ENCODE assay signal across 14 cellular contexts in genomic region chr1:214362188-214362882, GRCh38.
DNase-seq lines count a peak whose midpoint lies in the region; ATAC-seq and TF ChIP-seq lines count a peak whose summit lies in the region.
"Had no signal": no experiment of that assay in that cellular context is flagged by ENCODE, and none has a peak within 500 bp of the region (broad histone marks: within the 10 kb centered on the region; RNA-seq: fewer than 3 reads in every experiment).

No MANE protein-coding gene starts in this region.

- H2AFZ ChIP-seq in ACC112 (ENCODE audit: low read length, unreplicated experiment): no peak overlapping the region

- DNase-seq in NOMO-1 treated with DMSO at 0.1 percent for 48 hours (lab: John Stamatoyannopoulos, UW; ENCODE audit: unreplicated experiment): peak; percentile 48
- DNase-seq in choroid plexus epithelial cell (ENCODE audit: low read depth): peak; percentile 65
- DNase-seq in medulla oblongata (ENCODE audit: extremely low spot score): peak; percentile 70
- DNase-seq in effector CD8-positive, alpha-beta T cell (lab: John Stamatoyannopoulos, UW): no peak
- no peak for DNase-seq in AG08395 (ENCODE audit: low spot score)
- DNase-seq: activated CD4-positive, alpha-beta T cell treated with anti-CD3 and anti-CD28 coated beads for 4 hours; activated gamma-delta T cell; NCI-H1105 treated with DMSO at 0.1 percent for 48 hours; sigmoid colon; stimulated activated CD8-positive, alpha-beta memory T cell treated with anti-CD3 and anti-CD28 coated beads, Interleukin-4, amount 100 ng/mL, for 48 hours had no signal

- H3K4me3 ChIP-seq in ACC112 (ENCODE audit: low read depth, low read length) (no peak overlapping the region), choroid plexus epithelial cell (ENCODE audit: low read depth, low read length) (no peak overlapping the region)
- H3K4me3 ChIP-seq: sigmoid colon had no signal

- no peak for TF ChIP-seq CTCF in choroid plexus epithelial cell (conservative IDR thresholded peaks at IDR 0.05; ENCODE audit: low read depth, low read length)

- H3K27me3 ChIP-seq in ACC112 (ENCODE audit: insufficient read depth, low read length): no peaks in the 10 kb centered on the region
- H3K27me3 ChIP-seq: sigmoid colon had no signal

- peaks cover 40% of the 10 kb centered on the region for H3K36me3 ChIP-seq in ACC112 (ENCODE audit: insufficient read depth, low read length)

- H3K27ac ChIP-seq in ACC112 (ENCODE audit: low read depth, low read length): peak overlapping the region; percentile 72

- ATAC-seq in GM18909 (IDR thresholded peaks at IDR 0.05; ENCODE audit: poor library complexity, unreplicated experiment) (no peak), GM18870 (IDR thresholded peaks at IDR 0.05; ENCODE audit: unreplicated experiment) (no peak)
- ATAC-seq: left lobe of liver had no signal

- H3K4me1 ChIP-seq in ACC112 (ENCODE audit: control insufficient read depth, insufficient read depth, low read length, unreplicated experiment): peaks cover 40% of the 10 kb centered on the region
- H3K4me1 ChIP-seq: sigmoid colon had no signal

- H3K79me2 ChIP-seq in ACC112 (ENCODE audit: control insufficient read depth, insufficient read depth, low read length, unreplicated experiment): peaks cover 20% of the 10 kb centered on the region

Comparison
In these comparisons a context has a peak if more than half of its experiments do, and no peak if none do; other contexts are left out.
1. DNase-seq: peak in NOMO-1 treated with DMSO at 0.1 percent for 48 hours (single experiment), choroid plexus epithelial cell (single experiment) and medulla oblongata (single experiment); none in effector CD8-positive, alpha-beta T cell (single experiment) and AG08395 (single experiment).